ENCODE assay signal across 13 cellular contexts in the genomic region with DNA sequence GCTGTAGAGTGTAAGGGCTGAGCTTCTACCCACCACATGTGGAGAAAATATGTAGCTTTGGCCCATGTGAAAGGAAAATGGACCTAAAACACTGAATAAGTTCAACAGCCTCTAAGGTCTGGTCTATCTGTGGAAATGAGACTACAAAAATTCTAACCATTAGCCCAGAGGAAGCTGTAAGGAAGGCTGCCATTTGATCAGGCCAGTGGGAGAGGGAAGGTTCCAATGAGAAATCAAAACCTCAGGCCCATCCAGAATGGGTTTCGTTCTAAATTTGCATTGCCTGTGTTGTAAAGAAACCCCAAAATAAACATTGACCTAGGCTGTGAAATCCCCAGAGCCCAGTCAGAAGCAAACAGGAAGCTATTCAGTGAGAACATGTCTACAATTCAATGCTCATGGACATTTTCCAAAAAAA.
A peak's percentile ranks its signal among the peaks of the same experiment; 100 is the strongest.
DNase-seq lines count a peak whose midpoint lies in the region; ATAC-seq and TF ChIP-seq lines count a peak whose summit lies in the region.
"Had no signal": no experiment of that assay in that cellular context is flagged by ENCODE, and none has a peak within 500 bp of the region (broad histone marks: within the 10 kb centered on the region; RNA-seq: fewer than 3 reads in every experiment).

No MANE protein-coding gene starts in this region.

- H3K4me3 ChIP-seq in cardiac fibroblast (replicated peaks in 1 of 2; ENCODE audit: low read depth in 2 of 2, low read length in 2 of 2) (no peak overlapping the region), PC-9 (no peak overlapping the region)
- H3K4me3 ChIP-seq: body of pancreas had no signal

- H3K27ac ChIP-seq in PC-9 = no peak overlapping the region
- H3K27ac ChIP-seq: body of pancreas, neutrophil had no signal

- H3K4me1 ChIP-seq in PC-9 (replicated peaks; ENCODE audit: insufficient read depth) = no peaks in the 10 kb centered on the region
- H3K4me1 ChIP-seq: body of pancreas had no signal

- no peaks in the 10 kb centered on the region for H3K36me3 ChIP-seq in PC-9 (ENCODE audit: low read depth)
- H3K36me3 ChIP-seq: neutrophil had no signal

- ATAC-seq in GM18520 (IDR thresholded peaks at IDR 0.05; ENCODE audit: unreplicated experiment) = peak; percentile 56
- ATAC-seq in HG02973 (IDR thresholded peaks at IDR 0.05; ENCODE audit: unreplicated experiment) = peak; percentile 58
- peak; percentile 85 for ATAC-seq in sciatic nerve
- no peak for ATAC-seq in HG03565 (IDR thresholded peaks at IDR 0.05; ENCODE audit: unreplicated experiment)
- ATAC-seq in left colon = no peak
- ATAC-seq: body of pancreas had no signal

- H3F3A ChIP-seq in PC-9 (ENCODE audit: insufficient read depth, low read depth) = no peaks in the 10 kb centered on the region

- no peaks in the 10 kb centered on the region for H3K9me3 ChIP-seq in PC-9 (ENCODE audit: insufficient read depth, low read depth)
- H3K9me3 ChIP-seq: body of pancreas, neutrophil had no signal

- no peaks in the 10 kb centered on the region for H4K20me1 ChIP-seq in PC-9 (ENCODE audit: insufficient read depth)

- POLR2A ChIA-PET in PC-9 (lab: Charles Lee; ENCODE audit: unreplicated experiment) = no interaction called here

- TF ChIP-seq CTCF in cardiac fibroblast (IDR thresholded peaks at IDR 0.05; ENCODE audit: low read depth, low read length) (no peak), PC-9 (conservative IDR thresholded peaks at IDR 0.05) (no peak)

- H3K9me2 ChIP-seq in PC-9 (ENCODE audit: insufficient read depth) = no peaks in the 10 kb centered on the region

- no peak overlapping the region for H2AFZ ChIP-seq in PC-9

- H3K4me2 ChIP-seq in PC-9 = no peak overlapping the region

- H3K27me3 ChIP-seq in PC-9 (ENCODE audit: insufficient read depth, low read depth) = no peaks in the 10 kb centered on the region
- H3K27me3 ChIP-seq: body of pancreas had no signal

- intact Hi-C loops in sciatic nerve (cut with DNase I) (no loop called here), left colon (cut with DNase I, micrococcal nuclease) (no loop called here), PC-9 (cut with micrococcal nuclease; ENCODE audit: unreplicated experiment) (no loop called here)

- BruUV-seq in PC-9 (replicated peaks; lab: Mats Ljungman, UMichigan) = no TSS peak

- DNase-seq in cardiac fibroblast (ENCODE audit: low read depth in 2 of 2) = peak; percentile 72 to 79
- DNase-seq in sciatic nerve (ENCODE audit: low spot score) = no peak
- DNase-seq in left colon = no peak
- DNase-seq in PC-9 = no peak
- no peak for DNase-seq in COLO668 (lab: John Stamatoyannopoulos, UW; ENCODE audit: unreplicated experiment)
- DNase-seq: activated CD4-positive, alpha-beta T cell treated with anti-CD3 and anti-CD28 coated beads for 48 hours; HFFc6; MV-4-11 had no signal

- CTCF ChIA-PET in PC-9 (lab: Charles Lee) = no interaction called here

- H3K79me2 ChIP-seq in PC-9 (ENCODE audit: low read depth) = no peaks in the 10 kb centered on the region

Comparison
In these comparisons a context has a peak if more than half of its experiments do, and no peak if none do; other contexts are left out.
1. ATAC-seq: peak in GM18520 (single experiment), HG02973 (single experiment) and sciatic nerve (single experiment); none in HG03565 (single experiment) and left colon (single experiment).
2. DNase-seq: peak in cardiac fibroblast (2 of 2); none in sciatic nerve (single experiment), left colon (0 of 2), PC-9 (0 of 2) and COLO668 (single experiment).